In genomic region chr17:47830396-47830907, GRCh38 we compare ENCODE assay signal across 8 cellular contexts. TPM values are rescaled to one million over a fixed set of nuclear protein-coding genes. Genes with fewer than 3 reads are reported as not detected.
DNase-seq lines count a peak whose midpoint lies in the region; ATAC-seq and TF ChIP-seq lines count a peak whose summit lies in the region.

No MANE protein-coding gene starts in this region.

- peak overlapping the region; percentile 90 for H3K4me3 Mint-ChIP-seq in activated CD4-positive, alpha-beta memory T cell treated with anti-CD3 and anti-CD28 coated beads, Interleukin-2, amount 10 ng/mL, durations not matched to agents 7 days and 5 days

- H3K36me3 Mint-ChIP-seq in activated CD4-positive, alpha-beta memory T cell treated with anti-CD3 and anti-CD28 coated beads, Interleukin-2, amount 10 ng/mL, durations not matched to agents 7 days and 5 days (ENCODE audit: low read depth), result peaks cover 34% of the 10 kb centered on the region

- CTCF ChIA-PET in activated CD4-positive, alpha-beta memory T cell treated with anti-CD3 and anti-CD28 coated beads, Interleukin-2, amount 10 ng/mL, durations not matched to agents 7 days and 5 days (lab: Charles Lee), result interaction anchor here (1.2 to 3.6 kb wide), 10 partner anchors 8 to 156 kb away, joined by 3 to 32 read pairs (median 6); partner anchors contain the start of genes CDK5RAP3, OSBPL7, PNPO and SCRN2

- intact Hi-C loops in spleen (cut with DNase I; ENCODE audit: low total_unique reads), result no loop called here

- H3K27ac ChIP-seq in iPS DF 6.9 (ENCODE audit: low read length), result no peak overlapping the region
- H3K27ac ChIP-seq in spleen, result peak overlapping the region; percentile 80 to 94 (median 90)

- TF ChIP-seq POLR2A in spleen (IDR thresholded peaks at IDR 0.05), result no peak

- POLR2A ChIA-PET in activated CD4-positive, alpha-beta memory T cell treated with anti-CD3 and anti-CD28 coated beads, Interleukin-2, amount 10 ng/mL, durations not matched to agents 7 days and 5 days (lab: Charles Lee), result interaction anchor here (0.8 to 4.4 kb wide), 22 partner anchors 9 to 183 kb away, joined by 3 to 76 read pairs (median 5); partner anchors contain the start of genes CDK5RAP3, KPNB1, OSBPL7 and PNPO

- WGBS in iPS DF 6.9 (ENCODE audit: insufficient coverage, insufficient read length), result no CpG with 5 or more reads among the region's 18 CpGs
- WGBS in spleen, 5 donors, result 59 to 73% (median 69%) methylated on average over 18 of the region's 18 CpGs

- H3K9me3 ChIP-seq in iPS DF 6.9 (ENCODE audit: control insufficient read depth, insufficient read depth, low read length) (no peaks in the 10 kb centered on the region), spleen (no peaks in the 10 kb centered on the region)

- peak overlapping the region; percentile 100 for H3K27ac Mint-ChIP-seq in activated CD4-positive, alpha-beta memory T cell treated with anti-CD3 and anti-CD28 coated beads, Interleukin-2, amount 10 ng/mL, durations not matched to agents 7 days and 5 days

- no peaks in the 10 kb centered on the region for H3K9me3 Mint-ChIP-seq in activated CD4-positive, alpha-beta memory T cell treated with anti-CD3 and anti-CD28 coated beads, Interleukin-2, amount 10 ng/mL, durations not matched to agents 7 days and 5 days

- H3K4me3 ChIP-seq in HFF-Myc (replicated peaks; ENCODE audit: low read depth, low read length) (peak overlapping the region; percentile 85), iPS DF 6.9 (ENCODE audit: low read length) (peak overlapping the region; percentile 87; the same call in 1 of the 2 replicates), spleen (peak overlapping the region; percentile 75 to 96 (median 90))

- H3K27me3 ChIP-seq in iPS DF 6.9 (ENCODE audit: control insufficient read depth, insufficient read depth, low read length) (no peaks in the 10 kb centered on the region), spleen (replicated peaks in 1 of 7) (no peaks in the 10 kb centered on the region)

- DNase-seq in HFF-Myc (ENCODE audit: extremely low read depth, low read depth) (no peak), iPS DF 6.9 (ENCODE audit: low read depth, low spot score) (no peak), spleen (no peak), DMS153 (lab: John Stamatoyannopoulos, UW) (no peak), amygdala (lab: John Stamatoyannopoulos, UW) (no peak)
- DNase-seq in activated CD4-positive, alpha-beta memory T cell treated with anti-CD3 and anti-CD28 coated beads, Interleukin-2, amount 10 ng/mL, durations not matched to agents 7 days and 5 days, result peak; percentile 21
- no peak for DNase-seq in activated CD4-positive, CD25-positive, alpha-beta regulatory T cell (lab: John Stamatoyannopoulos, UW)

- H3K4me1 Mint-ChIP-seq in activated CD4-positive, alpha-beta memory T cell treated with anti-CD3 and anti-CD28 coated beads, Interleukin-2, amount 10 ng/mL, durations not matched to agents 7 days and 5 days, result peaks cover 62% of the 10 kb centered on the region

- ATAC-seq in GM21447 (IDR thresholded peaks at IDR 0.05; ENCODE audit: unreplicated experiment), result no peak

- no peak for TF ChIP-seq CTCF in HFF-Myc (IDR thresholded peaks at IDR 0.05; ENCODE audit: low read depth, low read length, missing control alignments)
- no peak for TF ChIP-seq CTCF in spleen (IDR thresholded peaks at IDR 0.05 in 8 of 11, conservative IDR thresholded peaks at IDR 0.05 in 3 of 11)

- H3K36me3 ChIP-seq in iPS DF 6.9 (ENCODE audit: control insufficient read depth, insufficient read depth, low read length) (peaks cover 12% of the 10 kb centered on the region; the same call in 1 of the 2 replicates), spleen (peaks cover 0 to 45% (median 34%) of the 10 kb centered on the region in 6 donors)

- no peaks in the 10 kb centered on the region for H3K27me3 Mint-ChIP-seq in activated CD4-positive, alpha-beta memory T cell treated with anti-CD3 and anti-CD28 coated beads, Interleukin-2, amount 10 ng/mL, durations not matched to agents 7 days and 5 days

- no peaks in the 10 kb centered on the region for H3K4me1 ChIP-seq in iPS DF 6.9 (ENCODE audit: control insufficient read depth, insufficient read depth, low read length)
- H3K4me1 ChIP-seq in spleen, result peaks cover 9 to 71% (median 50%) of the 10 kb centered on the region in 6 donors

RNA-seq across cellular contexts. Expression of gene MRPL10, which starts 0.9 kb away (rescaled TPM):
- total RNA-seq in activated CD4-positive, alpha-beta memory T cell treated with anti-CD3 and anti-CD28 coated beads, Interleukin-2, amount 10 ng/mL, durations not matched to agents 7 days and 5 days, result 10 to 100 TPM; 91.5 to 95.7 TPM
- 10 to 100 TPM; 24.4 to 46.1 (median 32.2) TPM for total RNA-seq in spleen
- polyA plus RNA-seq in spleen, result 10 to 100 TPM; 27.2 to 42.3 (median 36.2) TPM

RNA-seq across cellular contexts. Expression of gene LRRC46, which starts 1.0 kb away (rescaled TPM):
- under 1 TPM; 0.45 to 0.53 TPM for total RNA-seq in activated CD4-positive, alpha-beta memory T cell treated with anti-CD3 and anti-CD28 coated beads, Interleukin-2, amount 10 ng/mL, durations not matched to agents 7 days and 5 days
- total RNA-seq in spleen, result 1 to 10 TPM in 3 of 7 donors, under 1 TPM in 4; 0.42 to 1.3 (median 0.66) TPM
- 1 to 10 TPM; 1.0 to 1.4 (median 1.2) TPM for polyA plus RNA-seq in spleen

RNA-seq across cellular contexts. Expression of gene OSBPL7, which starts 8.9 kb away (rescaled TPM):
- total RNA-seq in activated CD4-positive, alpha-beta memory T cell treated with anti-CD3 and anti-CD28 coated beads, Interleukin-2, amount 10 ng/mL, durations not matched to agents 7 days and 5 days, result 10 to 100 TPM; 33.2 to 36.1 TPM
- 10 to 100 TPM; 17.3 to 33.3 (median 23.0) TPM for total RNA-seq in spleen
- 10 to 100 TPM in 2 of 3 donors, 1 to 10 TPM in 1; 7.7 to 17.7 (median 10.7) TPM for polyA plus RNA-seq in spleen

RNA-seq across cellular contexts. Expression of gene SCRN2, which starts 10.6 kb away (rescaled TPM):
- 10 to 100 TPM; 29.1 to 29.8 TPM for total RNA-seq in activated CD4-positive, alpha-beta memory T cell treated with anti-CD3 and anti-CD28 coated beads, Interleukin-2, amount 10 ng/mL, durations not matched to agents 7 days and 5 days
- 10 to 100 TPM; 37.5 to 59.4 (median 49.0) TPM for total RNA-seq in spleen
- 10 to 100 TPM; 38.9 to 58.0 (median 50.4) TPM for polyA plus RNA-seq in spleen

RNA-seq across cellular contexts. Expression of gene SP6, which starts 20.5 kb away (rescaled TPM):
- total RNA-seq in activated CD4-positive, alpha-beta memory T cell treated with anti-CD3 and anti-CD28 coated beads, Interleukin-2, amount 10 ng/mL, durations not matched to agents 7 days and 5 days, result under 1 TPM; 0.10 to 0.15 TPM
- total RNA-seq in spleen, result 1 to 10 TPM in 5 of 7 donors, under 1 TPM in 2; 0.19 to 3.0 (median 2.0) TPM
- under 1 TPM; 0.11 to 0.90 (median 0.27) TPM for polyA plus RNA-seq in spleen
